In genomic region chr2:44134848-44135247, GRCh38 we compare ENCODE assay signal across 19 cellular contexts. TPM values are rescaled to one million over a fixed set of nuclear protein-coding genes. Genes with fewer than 3 reads are reported as not detected.
DNase-seq lines count a peak whose midpoint lies in the region; ATAC-seq, FAIRE-seq and TF ChIP-seq lines count a peak whose summit lies in the region.
"Had no signal": no experiment of that assay in that cellular context is flagged by ENCODE, and none has a peak within 500 bp of the region (broad histone marks: within the 10 kb centered on the region; RNA-seq: fewer than 3 reads in every experiment).

No MANE protein-coding gene starts in this region.

- H3K9ac ChIP-seq in HUES6 (ENCODE audit: low read length) (peak overlapping the region; percentile 81), astrocyte (ENCODE audit: low read length) (no peak overlapping the region), iPS-18a (ENCODE audit: low read length) (peak overlapping the region; percentile 71)
- H3K9ac ChIP-seq: GM23248 had no signal

- H3K27ac ChIP-seq in HUES6 (ENCODE audit: low read depth, low read length): peak overlapping the region; percentile 99
- H3K27ac ChIP-seq in astrocyte (ENCODE audit: low read depth, low read length): peak overlapping the region; percentile 32
- peak overlapping the region; percentile 99 for H3K27ac ChIP-seq in iPS-18a (ENCODE audit: low read length)

- H3K27ac Mint-ChIP-seq in astrocyte (ENCODE audit: unreplicated experiment): peak overlapping the region; percentile 62

- no peaks in the 10 kb centered on the region for H3K36me3 ChIP-seq in HUES6 (ENCODE audit: control insufficient read depth, insufficient read depth, low read length)
- no peaks in the 10 kb centered on the region for H3K36me3 ChIP-seq in astrocyte (ENCODE audit: insufficient read depth, low read length)
- H3K36me3 ChIP-seq in iPS-18a (ENCODE audit: control insufficient read depth, low read depth, low read length): no peaks in the 10 kb centered on the region

- H3K4me1 ChIP-seq in HUES6 (ENCODE audit: control insufficient read depth, insufficient read depth, low read length) (peaks cover 56% of the 10 kb centered on the region), astrocyte (ENCODE audit: insufficient read depth, low read length) (peaks cover 16% of the 10 kb centered on the region), iPS-18a (ENCODE audit: control insufficient read depth, low read depth, low read length) (peaks cover 53% of the 10 kb centered on the region)

- no peak overlapping the region for H3K4me3 Mint-ChIP-seq in astrocyte (ENCODE audit: unreplicated experiment)
- H3K4me3 Mint-ChIP-seq: CD4-positive, alpha-beta memory T cell had no signal

- peaks cover 23% of the 10 kb centered on the region for H3K9me3 ChIP-seq in HUES6 (ENCODE audit: control insufficient read depth, insufficient read depth, low read depth, low read length)
- no peaks in the 10 kb centered on the region for H3K9me3 ChIP-seq in astrocyte (ENCODE audit: insufficient read depth, low read depth, low read length)
- no peaks in the 10 kb centered on the region for H3K9me3 ChIP-seq in iPS-18a (ENCODE audit: control insufficient read depth, low read depth, low read length)

- intact Hi-C loops in cardiac septum (cut with DNase I): no loop called here

- FAIRE-seq in astrocyte (lab: Jason Lieb, UNC): no peak
- FAIRE-seq: D721Med, GM12878 had no signal

- H3K9me3 Mint-ChIP-seq in astrocyte (ENCODE audit: unreplicated experiment): peaks cover 3% of the 10 kb centered on the region

- H3K79me2 ChIP-seq in astrocyte (ENCODE audit: insufficient read depth, low read length): no peaks in the 10 kb centered on the region

- ATAC-seq in HG03039 (IDR thresholded peaks at IDR 0.05; ENCODE audit: unreplicated experiment) (no peak), HG02970 (IDR thresholded peaks at IDR 0.05; ENCODE audit: low FRiP score, unreplicated experiment) (no peak), GM18511 (IDR thresholded peaks at IDR 0.05; ENCODE audit: unreplicated experiment) (no peak)
- ATAC-seq: GM12878 had no signal

- H3K4me3 ChIP-seq in HUES6 (ENCODE audit: low read depth, low read length) (no peak overlapping the region), astrocyte (ENCODE audit: insufficient read depth, low read depth, low read length) (no peak overlapping the region), iPS-18a (ENCODE audit: low read length) (peak overlapping the region; percentile 42)
- H3K4me3 ChIP-seq: GM12878, GM23248 had no signal

- TF ChIP-seq CTCF in astrocyte (IDR thresholded peaks at IDR 0.05; ENCODE audit: insufficient read depth, low read depth, low read length): no peak

- H3K27me3 Mint-ChIP-seq in astrocyte (ENCODE audit: low read depth, unreplicated experiment): no peaks in the 10 kb centered on the region

- H3K27me3 ChIP-seq in HUES6 (ENCODE audit: control insufficient read depth, insufficient read depth, low read length) (no peaks in the 10 kb centered on the region), astrocyte (ENCODE audit: insufficient read depth, low read length) (no peaks in the 10 kb centered on the region), iPS-18a (ENCODE audit: control insufficient read depth, insufficient read depth, low read length) (no peaks in the 10 kb centered on the region)

- no peak for DNase-seq in astrocyte (ENCODE audit: low read depth)
- no peak for DNase-seq in cardiac septum (ENCODE audit: low spot score)
- DNase-seq: CD4-positive, alpha-beta memory T cell; DMS79; GM23248; NCI-H1417 treated with DMSO at 0.1 percent for 48 hours; NCI-H1930; NCI-H2171; NCI-H446 treated with DMSO at 0.1 percent for 48 hours; NCI-H748 treated with DMSO at 0.1 percent for 48 hours; PC-3; SW 1271 had no signal

- no peaks in the 10 kb centered on the region for H3K36me3 Mint-ChIP-seq in astrocyte (ENCODE audit: low read depth, unreplicated experiment)
- H3K36me3 Mint-ChIP-seq: CD4-positive, alpha-beta memory T cell had no signal

- H4K20me1 ChIP-seq in astrocyte (ENCODE audit: insufficient read depth, low read length): no peaks in the 10 kb centered on the region

- no peak overlapping the region for H3K4me2 ChIP-seq in astrocyte (ENCODE audit: low read length)

- peaks cover 27% of the 10 kb centered on the region for H3K4me1 Mint-ChIP-seq in astrocyte (ENCODE audit: low read depth, unreplicated experiment)

- no peak overlapping the region for H2AFZ ChIP-seq in astrocyte (ENCODE audit: low read depth, low read length)
- H2AFZ ChIP-seq: GM23248 had no signal

RNA-seq across cellular contexts. Expression of gene PPM1B, which starts 33.8 kb away (rescaled TPM):
- total RNA-seq in astrocyte (39.3 and 39.4 TPM in 2 replicates), cardiac septum (68.4 TPM)

Comparison
In these comparisons a context has a peak if more than half of its experiments do, and no peak if none do; other contexts are left out.
1. H3K27ac ChIP-seq: peak in every context shown above with its lines; median percentile 99 in HUES6; 99 in iPS-18a; 32 in astrocyte.